In the genomic region with DNA sequence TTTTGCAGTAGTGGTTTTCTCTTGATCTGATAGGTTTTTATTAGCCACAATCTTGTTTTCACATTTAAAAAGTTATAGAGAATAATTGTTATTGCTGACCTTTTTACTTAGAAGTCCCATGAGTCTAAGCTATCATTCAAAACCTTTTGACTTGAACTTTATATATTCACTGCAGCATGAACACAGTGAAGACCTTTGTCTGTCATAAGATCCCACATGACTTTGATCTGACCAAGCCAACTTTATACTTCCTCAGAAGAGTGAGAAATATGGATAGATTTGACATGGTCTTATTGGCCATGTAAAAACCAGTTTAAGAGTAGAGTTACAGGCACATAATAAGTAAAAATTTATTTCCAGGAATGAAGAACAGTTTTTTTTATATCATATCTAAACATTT, we compare ENCODE assay signal across 9 cellular contexts. TPM values are rescaled to one million over a fixed set of nuclear protein-coding genes. Genes with fewer than 3 reads are reported as not detected.
"Had no signal": no experiment of that assay in that cellular context is flagged by ENCODE, and none has a peak within 500 bp of the region (broad histone marks: within the 10 kb centered on the region; RNA-seq: fewer than 3 reads in every experiment).

No MANE protein-coding gene starts in this region.

- H3K27ac ChIP-seq: GM23248 had no signal

- H3K4me3 ChIP-seq: GM23248, K562 had no signal

- DNase-seq: GM23248, GOT3, H7, HCEC 1CT, IMR-90, KG1 had no signal

RNA-seq across cellular contexts. Expression of gene TTC23L, which starts 42.3 kb away (rescaled TPM):
- total RNA-seq: H4, HT-29 had no signal
